ENCODE assay signal across 28 cellular contexts in genomic region chr11:1520209-1520986, GRCh38. TPM values are rescaled to one million over a fixed set of nuclear protein-coding genes. Genes with fewer than 3 reads are reported as not detected.
DNase-seq lines count a peak whose midpoint lies in the region; ATAC-seq, FAIRE-seq and TF ChIP-seq lines count a peak whose summit lies in the region.
"Had no signal": no experiment of that assay in that cellular context is flagged by ENCODE, and none has a peak within 500 bp of the region (broad histone marks: within the 10 kb centered on the region; RNA-seq: fewer than 3 reads in every experiment).

No MANE protein-coding gene starts in this region.

- H3K79me2 ChIP-seq in K562 (ENCODE audit: control insufficient read depth, insufficient read depth, low read length) = peaks cover 21% of the 10 kb centered on the region

- dilution Hi-C loops in IMR-90 (cut with HindIII; ENCODE audit: low sequenced_read_pairs, unreplicated experiment) = no loop called here

- peak overlapping the region in 3 of 10 experiments; percentile 1 to 23 (median 16); a peak in 3 of 20 replicates for H3K4me3 ChIP-seq in BLaER1 treated with 17β-estradiol and CSF1 and Interleukin-3, amounts not matched to agents 10 nM and 100 nM
- H3K4me3 ChIP-seq in IMR-90 (ENCODE audit: insufficient read depth, low read depth, low read length) = no peak overlapping the region
- no peak overlapping the region for H3K4me3 ChIP-seq in K562
- no peak overlapping the region for H3K4me3 ChIP-seq in mesenchymal stem cell (ENCODE audit: insufficient read depth in 1 of 2, low read depth in 1 of 2, low read length in 2 of 2)
- H3K4me3 ChIP-seq: ascending aorta, cardiac muscle cell, heart left ventricle, sigmoid colon, SJSA1, thyroid gland had no signal

- no peak overlapping the region for H3K14ac ChIP-seq in IMR-90 (replicated peaks; ENCODE audit: low read depth, low read length)
- no peak overlapping the region for H3K14ac ChIP-seq in mesenchymal stem cell (ENCODE audit: low read length in 2 of 2)

- H2BK20ac ChIP-seq in IMR-90 (ENCODE audit: low read depth, low read length) = no peak overlapping the region

- peak overlapping the region in 7 of 11 experiments; percentile 7 to 77 (median 66); a peak in 10 of 22 replicates for H3K27ac ChIP-seq in BLaER1 treated with 17β-estradiol and CSF1 and Interleukin-3, amounts not matched to agents 10 nM and 100 nM
- H3K27ac ChIP-seq in IMR-90 (ENCODE audit: insufficient read depth, low read length) (no peak overlapping the region), K562 (ENCODE audit: extremely low read depth, low read depth, low read length) (peak overlapping the region; percentile 29; the same call in 1 of the 3 replicates), mesenchymal stem cell (ENCODE audit: low read length, poor library complexity, severe bottlenecking) (no peak overlapping the region)
- H3K27ac ChIP-seq: ascending aorta, cardiac muscle cell, heart left ventricle, sigmoid colon, SJSA1, thyroid gland had no signal

- H3K23ac ChIP-seq in IMR-90 (ENCODE audit: low read depth, low read length) (no peak overlapping the region), mesenchymal stem cell (ENCODE audit: low read length in 2 of 2) (no peak overlapping the region)

- peaks cover 29 to 66% of the 10 kb centered on the region in 2 experiments for H3K79me1 ChIP-seq in IMR-90 (ENCODE audit: low read depth in 1 of 2, low read length in 2 of 2)
- H3K79me1 ChIP-seq in mesenchymal stem cell (replicated peaks; ENCODE audit: low read length, poor library complexity, severe bottlenecking) = peaks cover 65% of the 10 kb centered on the region

- ATAC-seq in IMR-90 (ENCODE audit: low read depth) (no peak), K562 (peak; percentile 82), HG02973 (IDR thresholded peaks at IDR 0.05; ENCODE audit: unreplicated experiment) (no peak)
- ATAC-seq: activated CD8-positive, alpha-beta memory T cell treated with anti-CD3 and anti-CD28 coated beads, Interleukin-2, amount 10 ng/mL, durations not matched to agents 7 days and 5 days; activated T-cell treated with anti-CD3 and anti-CD28 coated beads, Interleukin-2, amount 50 U/mL, for 4 hours had no signal

- peak overlapping the region in 8 of 11 experiments; percentile 4 to 70 (median 24); a peak in 10 of 22 replicates for H3K9ac ChIP-seq in BLaER1 treated with 17β-estradiol and CSF1 and Interleukin-3, amounts not matched to agents 10 nM and 100 nM
- H3K9ac ChIP-seq in IMR-90 (ENCODE audit: low read depth, low read length) = no peak overlapping the region
- H3K9ac ChIP-seq in K562 (ENCODE audit: insufficient read depth in 1 of 2, low read depth in 2 of 2, low read length in 2 of 2) = peak overlapping the region in 1 of 2 experiments; percentile 41; a peak in 2 of 4 replicates
- no peak overlapping the region for H3K9ac ChIP-seq in mesenchymal stem cell (ENCODE audit: low read length)

- no peak for TF ChIP-seq RAD21 in IMR-90 (IDR thresholded peaks at IDR 0.05; ENCODE audit: low read length)
- no peak for TF ChIP-seq RAD21 in K562 (CRISPR knock-in tag; conservative IDR thresholded peaks at IDR 0.05 in 1 of 2, IDR thresholded peaks at IDR 0.05 in 1 of 2)

- H3K36me3 ChIP-seq in BLaER1 treated with 17β-estradiol and CSF1 and Interleukin-3, amounts not matched to agents 10 nM and 100 nM = peaks cover 0 to 13% (median 0%) of the 10 kb centered on the region in 11 experiments; a peak in 2 of 22 replicates
- H3K36me3 ChIP-seq in IMR-90 (ENCODE audit: control insufficient read depth, insufficient read depth, low read length) (no peaks in the 10 kb centered on the region), K562 (ENCODE audit: control insufficient read depth, insufficient read depth, low read length) (no peaks in the 10 kb centered on the region), mesenchymal stem cell (ENCODE audit: control insufficient read depth in 1 of 2, insufficient read depth in 2 of 2, low read depth in 1 of 2, low read length in 2 of 2) (peaks cover 0 to 21% of the 10 kb centered on the region in 2 experiments)
- H3K36me3 ChIP-seq: ascending aorta, cardiac muscle cell, sigmoid colon, SJSA1, thyroid gland had no signal

- H4K8ac ChIP-seq in IMR-90 (ENCODE audit: low read depth in 2 of 2, low read length in 2 of 2) (no peak overlapping the region), mesenchymal stem cell (ENCODE audit: low read length) (no peak overlapping the region)

- H4K91ac ChIP-seq in IMR-90 (ENCODE audit: insufficient read depth, low read depth, low read length) (no peak overlapping the region), mesenchymal stem cell (ENCODE audit: low read length) (peak overlapping the region; percentile 31)

- H3K18ac ChIP-seq in IMR-90 (ENCODE audit: low read depth, low read length) (no peak overlapping the region), mesenchymal stem cell (ENCODE audit: low read depth in 1 of 2, low read length in 2 of 2) (no peak overlapping the region)

- no peak overlapping the region for H3K4ac ChIP-seq in IMR-90 (ENCODE audit: low read depth, low read length)
- no peak overlapping the region for H3K4ac ChIP-seq in mesenchymal stem cell (ENCODE audit: low read depth in 1 of 2, low read length in 2 of 2)

- no peaks in the 10 kb centered on the region; the same call in 1 of the 2 replicates for H3K9me1 ChIP-seq in IMR-90 (ENCODE audit: insufficient read depth, low read length)
- peaks cover 4% of the 10 kb centered on the region for H3K9me1 ChIP-seq in K562 (ENCODE audit: control insufficient read depth, insufficient read depth, low read length)

- H2AK9ac ChIP-seq in IMR-90 (replicated peaks; ENCODE audit: low read depth, low read length, poor library complexity) = no peak overlapping the region

- TF ChIP-seq POLR2A in IMR-90 (IDR thresholded peaks at IDR 0.05; ENCODE audit: low read depth, low read length) (no peak), K562 (conservative IDR thresholded peaks at IDR 0.05) (no peak)

- no peak overlapping the region for H2BK12ac ChIP-seq in mesenchymal stem cell (ENCODE audit: low read length in 2 of 2)

- H3K4me2 ChIP-seq in BLaER1 treated with 17β-estradiol and CSF1 and Interleukin-3, amounts not matched to agents 10 nM and 100 nM = peak overlapping the region; percentile 73 to 94 (median 84)
- H3K4me2 ChIP-seq in IMR-90 (ENCODE audit: low read depth, low read length) (no peak overlapping the region), K562 (ENCODE audit: insufficient read depth, low read length) (peak overlapping the region; percentile 59), mesenchymal stem cell (ENCODE audit: low read length, poor library complexity, severe bottlenecking) (no peak overlapping the region)

- 59% methylated on average over 8 of the region's 19 CpGs; no CpG with 5 or more reads in 1 of the 2 experiments for WGBS in IMR-90 (ENCODE audit: extremely low coverage in 2 of 2, insufficient read length in 1 of 2), 2 experiments
- 13% methylated on average over 19 of the region's 19 CpGs for WGBS in K562 (ENCODE audit: insufficient coverage, low coverage, missing lambda C conversion rate)
- 81% methylated on average over 17 of the region's 19 CpGs for WGBS in mesenchymal stem cell

- peaks cover 100% of the 10 kb centered on the region in 11 experiments for H4K20me1 ChIP-seq in BLaER1 treated with 17β-estradiol and CSF1 and Interleukin-3, amounts not matched to agents 10 nM and 100 nM
- H4K20me1 ChIP-seq in IMR-90 (ENCODE audit: insufficient read depth, low read length) = peaks cover 93% of the 10 kb centered on the region
- H4K20me1 ChIP-seq in K562 (replicated peaks; ENCODE audit: control insufficient read depth, insufficient read depth, low read length) = peaks cover 60% of the 10 kb centered on the region

- H3K56ac ChIP-seq in IMR-90 (ENCODE audit: extremely low read depth, insufficient read depth, low read length) = no peak overlapping the region

- H2AFZ ChIP-seq in IMR-90 (replicated peaks; ENCODE audit: low read length, poor library complexity) = no peak overlapping the region
- H2AFZ ChIP-seq in K562 (ENCODE audit: low read depth, low read length) = no peak overlapping the region; the same call in 1 of the 2 replicates
- H2AFZ ChIP-seq in mesenchymal stem cell (ENCODE audit: low read depth, low read length) = no peak overlapping the region

- FAIRE-seq in K562 (lab: Jason Lieb, UNC) = peak; percentile 89
- FAIRE-seq: H1 had no signal

- H2BK15ac ChIP-seq in IMR-90 (ENCODE audit: low read depth, low read length) (no peak overlapping the region), mesenchymal stem cell (ENCODE audit: low read depth, poor library complexity, severe bottlenecking) (no peak overlapping the region)

- H2BK120ac ChIP-seq in IMR-90 (ENCODE audit: low read depth, low read length) (no peak overlapping the region), mesenchymal stem cell (ENCODE audit: low read depth, low read length) (no peak overlapping the region)

- TF ChIP-seq CTCF in IMR-90 (conservative IDR thresholded peaks at IDR 0.05; ENCODE audit: low read depth, low read length) (no peak), K562 (IDR thresholded peaks at IDR 0.05 in 2 of 3, conservative IDR thresholded peaks at IDR 0.05 in 1 of 3; ENCODE audit: insufficient read depth in 2 of 3, low read depth in 1 of 3, low read length in 3 of 3) (no peak)

- BruUV-seq in IMR-90 (replicated peaks; lab: Mats Ljungman, UMichigan) (no TSS peak), K562 (replicated peaks; lab: Mats Ljungman, UMichigan) (no TSS peak)

- H2AK5ac ChIP-seq in IMR-90 (ENCODE audit: low read depth, low read length) (no peak overlapping the region), mesenchymal stem cell (ENCODE audit: low read length, severe bottlenecking) (no peak overlapping the region)

- CTCF ChIA-PET in IMR-90 (lab: Yijun Ruan, JAX) (interaction anchor here (1.5 kb wide), 1 partner anchor 54 kb away, joined by 3 read pairs; no protein-coding TSS in a partner anchor), K562 (lab: Yijun Ruan, JAX; ENCODE audit: low intra/inter-chr PET ratio) (no interaction called here)

- DNase-seq in IMR-90 = no peak
- peak; percentile 54 to 72 (median 62) for DNase-seq in K562 (ENCODE audit: extremely low read depth in 1 of 4, low spot score in 3 of 4)
- DNase-seq in mesenchymal stem cell = no peak
- no peak for DNase-seq in NCI-H128 (lab: John Stamatoyannopoulos, UW; ENCODE audit: unreplicated experiment)
- DNase-seq in NOMO-1 treated with dmso at 0.1 percent for 144 hours (lab: John Stamatoyannopoulos, UW; ENCODE audit: unreplicated experiment) = no peak
- DNase-seq: activated CD8-positive, alpha-beta memory T cell treated with anti-CD3 and anti-CD28 coated beads, Interleukin-2, amount 10 ng/mL, durations not matched to agents 7 days and 5 days; activated gamma-delta T cell; activated T-cell treated with anti-CD3 and anti-CD28 coated beads, Interleukin-2, amount 50 U/mL, for 4 hours; Calu3; DMS79 treated with DMSO at 0.1 percent for 48 hours; GDM1; islet precursor cell; KBM-7; MM.1S; NCI-H1417 treated with DMSO at 0.1 percent for 48 hours; NCI-H446 treated with DMSO at 0.1 percent for 48 hours; NCI-H774; sigmoid colon; stimulated activated CD4-positive, alpha-beta T cell treated with anti-CD3 and anti-CD28 coated beads, Interleukin-12 subunit alpha, Interleukin-12 subunit beta, amount 100 ng/mL, for 4 hours; stimulated activated CD4-positive, alpha-beta T cell treated with anti-CD3 and anti-CD28 coated beads, Interleukin-2, amount 100 ng/mL, for 48 hours; thyroid gland had no signal

- POLR2A ChIA-PET in IMR-90 (lab: Charles Lee; ENCODE audit: unreplicated experiment) = no interaction called here
- POLR2A ChIA-PET in K562 (lab: Yijun Ruan, JAX) = interaction anchor here (0.7 to 1.0 kb wide), 3 partner anchors 10 to 128 kb away, joined by 3 to 7 read pairs (median 3); no protein-coding TSS in a partner anchor

- H4K5ac ChIP-seq in IMR-90 (ENCODE audit: low read depth, low read length) = no peak overlapping the region

- peaks cover 0 to 4% (median 0%) of the 10 kb centered on the region in 11 experiments; a peak in 2 of 22 replicates for H3K27me3 ChIP-seq in BLaER1 treated with 17β-estradiol and CSF1 and Interleukin-3, amounts not matched to agents 10 nM and 100 nM
- H3K27me3 ChIP-seq in IMR-90 (ENCODE audit: control insufficient read depth, insufficient read depth, low read length) = no peaks in the 10 kb centered on the region
- no peaks in the 10 kb centered on the region for H3K27me3 ChIP-seq in K562 (ENCODE audit: control insufficient read depth in 2 of 2, insufficient read depth in 2 of 2, low read length in 2 of 2)
- H3K27me3 ChIP-seq in mesenchymal stem cell (ENCODE audit: control insufficient read depth in 1 of 2, insufficient read depth in 1 of 2, low read length in 2 of 2) = no peaks in the 10 kb centered on the region
- H3K27me3 ChIP-seq: ascending aorta, cardiac muscle cell, heart left ventricle, sigmoid colon, SJSA1, thyroid gland had no signal

- no peaks in the 10 kb centered on the region for H3K9me3 ChIP-seq in BLaER1 treated with 17β-estradiol and CSF1 and Interleukin-3, amounts not matched to agents 10 nM and 100 nM (replicated peaks in 1 of 11)
- H3K9me3 ChIP-seq in IMR-90 (ENCODE audit: control insufficient read depth, insufficient read depth, low read length) (no peaks in the 10 kb centered on the region), K562 (replicated peaks; ENCODE audit: control insufficient read depth, insufficient read depth, low read depth, low read length) (no peaks in the 10 kb centered on the region), mesenchymal stem cell (ENCODE audit: control insufficient read depth, low read length) (no peaks in the 10 kb centered on the region)
- H3K9me3 ChIP-seq: ascending aorta, heart left ventricle, sigmoid colon, SJSA1, thyroid gland had no signal

- intact Hi-C loops in IMR-90 (cut with micrococcal nuclease) = no loop called here
- intact Hi-C loops in K562 (cut with micrococcal nuclease) = no loop called here

- peaks cover 70 to 100% (median 99%) of the 10 kb centered on the region in 10 experiments for H3K4me1 ChIP-seq in BLaER1 treated with 17β-estradiol and CSF1 and Interleukin-3, amounts not matched to agents 10 nM and 100 nM
- peaks cover 17% of the 10 kb centered on the region for H3K4me1 ChIP-seq in IMR-90 (ENCODE audit: control insufficient read depth, insufficient read depth, low read length)
- H3K4me1 ChIP-seq in K562 (replicated peaks in 1 of 2; ENCODE audit: control insufficient read depth in 2 of 2, insufficient read depth in 2 of 2, low read length in 2 of 2) = peaks cover 17 to 56% of the 10 kb centered on the region in 2 experiments
- H3K4me1 ChIP-seq in mesenchymal stem cell (ENCODE audit: control insufficient read depth, insufficient read depth, low read depth, low read length) = peaks cover 29% of the 10 kb centered on the region
- H3K4me1 ChIP-seq: SJSA1 had no signal

- in situ Hi-C loops in IMR-90 (cut with MboI; ENCODE audit: low sequenced_read_pairs) = loop anchor here (25.0 kb wide), 1 partner anchor 308 kb away; the partner anchor contains the start of gene MUC5B
- in situ Hi-C loops in K562 (cut with MboI) = no loop called here

- no peak; the same call in 1 of the 2 replicates for TF ChIP-seq EP300 in K562 (IDR thresholded peaks at IDR 0.05; ENCODE audit: low read length)

- H2BK5ac ChIP-seq in IMR-90 (ENCODE audit: low read depth, low read length, poor library complexity, severe bottlenecking) (no peak overlapping the region), mesenchymal stem cell (ENCODE audit: low read depth, low read length, poor library complexity, severe bottlenecking) (no peak overlapping the region)

RNA-seq across cellular contexts. Expression of gene MOB2, which starts 33.8 kb away (rescaled TPM):
- total RNA-seq in IMR-90 (2012; rRNA removed) (21.4 and 23.7 TPM in 2 replicates), K562 (2014; rRNA removed) (18.9 and 19.1 TPM in 2 replicates), K562 (2014; rRNA removed; fragmentation: Illumina TruSeq; extraction: Trizol) (9.0 and 16.7 TPM in 2 replicates), K562 (2015; rRNA removed; fragmentation: Illumina TruSeq; extraction: Trizol) (18.9 and 19.2 TPM in 2 replicates), K562 (2021) (23.6 and 24.9 TPM in 2 replicates)
- polyA plus RNA-seq in IMR-90 (2012; rRNA removed) (36.2 and 40.7 TPM in 2 replicates), K562 (2011; rRNA removed) (30.4 and 33.3 TPM in 2 replicates), K562 (2014; fragmentation: Illumina TruSeq; extraction: Trizol) (36.8 and 46.3 TPM in 2 replicates), K562 (2014; fragmentation: Nextera tagmentation; extraction: Ambion mirVana) (under 1 TPM; 0.17 to 0.41 TPM), K562 (2014; rRNA removed) (24.3 and 27.5 TPM in 2 replicates)
- polyA plus RNA-seq in IMR-90 (2012; cell fraction: cytosol; rRNA removed) = 18.3 and 31.6 TPM in 2 replicates
- 48.7 and 84.0 TPM in 2 replicates for polyA plus RNA-seq in IMR-90 (2012; cell fraction: nucleus; rRNA removed; ENCODE audit: low replicate concordance)
- total RNA-seq in K562 (2011; cell fraction: chromatin; rRNA removed; ENCODE audit: low replicate concordance) = 14.8 and 29.8 TPM in 2 replicates
- 29.5 and 31.0 TPM in 2 replicates for total RNA-seq in K562 (2011; cell fraction: nucleolus; rRNA removed)
- 17.6 and 19.9 TPM in 2 replicates for total RNA-seq in K562 (2011; cell fraction: nucleoplasm; rRNA removed)
- polyA plus RNA-seq in K562 (2011; cell fraction: cytosol; rRNA removed) = 32.0 and 48.0 TPM in 2 replicates
- polyA plus RNA-seq in K562 (2011; cell fraction: nucleus; rRNA removed) = 38.7 and 62.4 TPM in 2 replicates
- 19.2 and 26.7 TPM in 2 replicates for polyA plus RNA-seq in K562 (2012)
- 16.6 and 22.5 TPM in 2 replicates for polyA minus RNA-seq in K562 (2011; rRNA and poly(A)+ RNA removed)
- polyA minus RNA-seq in K562 (2011; cell fraction: cytosol; rRNA and poly(A)+ RNA removed) = 10.3 and 13.7 TPM in 2 replicates
- 7.5 and 12.7 TPM in 2 replicates for polyA minus RNA-seq in K562 (2011; cell fraction: nucleus; rRNA and poly(A)+ RNA removed)
- polyA plus RNA-seq in mesenchymal stem cell (2013, experiment 1 of 2) = 10.6 TPM
- 10.7 TPM for polyA plus RNA-seq in mesenchymal stem cell (2013, experiment 2 of 2)

RNA-seq across cellular contexts. Expression of gene DUSP8, which starts 51.7 kb away (rescaled TPM):
- total RNA-seq in IMR-90 (2012; rRNA removed) (0.28 and 0.72 TPM in 2 replicates), K562 (2014; rRNA removed) (0.18 and 0.29 TPM in 2 replicates), K562 (2014; rRNA removed; fragmentation: Illumina TruSeq; extraction: Trizol) (0.22 and 0.33 TPM in 2 replicates), K562 (2015; rRNA removed; fragmentation: Illumina TruSeq; extraction: Trizol) (0.14 TPM in 1 of 2 replicates, not detected in the other), K562 (2021) (0.83 and 2.0 TPM in 2 replicates)
- polyA plus RNA-seq in IMR-90 (2012; rRNA removed) (4.2 and 4.7 TPM in 2 replicates), K562 (2011; rRNA removed) (2.0 and 4.4 TPM in 2 replicates), K562 (2014; fragmentation: Illumina TruSeq; extraction: Trizol) (0.86 and 1.7 TPM in 2 replicates), K562 (2014; fragmentation: Nextera tagmentation; extraction: Ambion mirVana) (not detected), K562 (2014; rRNA removed) (0.50 and 1.0 TPM in 2 replicates)
- 2.4 and 4.6 TPM in 2 replicates for polyA plus RNA-seq in IMR-90 (2012; cell fraction: cytosol; rRNA removed)
- polyA plus RNA-seq in IMR-90 (2012; cell fraction: nucleus; rRNA removed; ENCODE audit: low replicate concordance) = 12.8 and 22.4 TPM in 2 replicates
- 2.6 and 6.2 TPM in 2 replicates for total RNA-seq in K562 (2011; cell fraction: chromatin; rRNA removed; ENCODE audit: low replicate concordance)
- total RNA-seq in K562 (2011; cell fraction: nucleolus; rRNA removed) = 1.4 and 3.5 TPM in 2 replicates
- 2.0 and 5.0 TPM in 2 replicates for total RNA-seq in K562 (2011; cell fraction: nucleoplasm; rRNA removed)
- 1.8 and 2.8 TPM in 2 replicates for polyA plus RNA-seq in K562 (2011; cell fraction: cytosol; rRNA removed)
- 3.9 and 5.9 TPM in 2 replicates for polyA plus RNA-seq in K562 (2011; cell fraction: nucleus; rRNA removed)
- 1.7 and 1.8 TPM in 2 replicates for polyA plus RNA-seq in K562 (2012)
- polyA minus RNA-seq in K562 (2011; rRNA and poly(A)+ RNA removed) = 0.81 and 1.4 TPM in 2 replicates
- 2.7 and 4.1 TPM in 2 replicates for polyA minus RNA-seq in K562 (2011; cell fraction: cytosol; rRNA and poly(A)+ RNA removed)
- 0.78 and 1.1 TPM in 2 replicates for polyA minus RNA-seq in K562 (2011; cell fraction: nucleus; rRNA and poly(A)+ RNA removed)
- polyA plus RNA-seq in mesenchymal stem cell (2013, experiment 1 of 2) = 6.2 TPM
- polyA plus RNA-seq in mesenchymal stem cell (2013, experiment 2 of 2) = 5.8 TPM

Comparison
In these comparisons a context has a peak if more than half of its experiments do, and no peak if none do; other contexts are left out.
1. H3K27ac ChIP-seq: peak in BLaER1 treated with 17β-estradiol and CSF1 and Interleukin-3, amounts not matched to agents 10 nM and 100 nM (7 of 11) and K562 (single experiment); none in IMR-90 (single experiment) and mesenchymal stem cell (single experiment).
2. H3K4me2 ChIP-seq: peak in BLaER1 treated with 17β-estradiol and CSF1 and Interleukin-3, amounts not matched to agents 10 nM and 100 nM (11 of 11) and K562 (single experiment); none in IMR-90 (single experiment) and mesenchymal stem cell (single experiment).
3. H3K9ac ChIP-seq: peak in BLaER1 treated with 17β-estradiol and CSF1 and Interleukin-3, amounts not matched to agents 10 nM and 100 nM (8 of 11); none in IMR-90 (single experiment) and mesenchymal stem cell (single experiment).
4. DNase-seq: peak in K562 (4 of 4); none in IMR-90 (single experiment), mesenchymal stem cell (single experiment), NCI-H128 (single experiment) and NOMO-1 treated with dmso at 0.1 percent for 144 hours (single experiment).